Comparison of ENCODE assay signal across 9 cellular contexts in genomic region chr7:98217623-98218582, GRCh38. TPM values are rescaled to one million over a fixed set of nuclear protein-coding genes. Genes with fewer than 3 reads are reported as not detected.
DNase-seq lines count a peak whose midpoint lies in the region; ATAC-seq and TF ChIP-seq lines count a peak whose summit lies in the region.
"Had no signal": no experiment of that assay in that cellular context is flagged by ENCODE, and none has a peak within 500 bp of the region (broad histone marks: within the 10 kb centered on the region; RNA-seq: fewer than 3 reads in every experiment).

No MANE protein-coding gene starts in this region.

- H3K27ac ChIP-seq in HUES64 (ENCODE audit: low read depth, low read length): no peak overlapping the region

- H3K9ac ChIP-seq in HUES64 (ENCODE audit: low read depth, low read length): 0 out of 2 replicates have a peak overlapping the region, but pooled peaks have one; percentile 26

- no peaks in the 10 kb centered on the region for H3K4me1 ChIP-seq in HUES64 (ENCODE audit: insufficient read depth, low read length)

- peaks cover 16% of the 10 kb centered on the region for H3K4me1 Mint-ChIP-seq in endothelial cell (ENCODE audit: unreplicated experiment)

- 94% methylated on average over 41 of the region's 41 CpGs for WGBS in HUES64

- no peak for ATAC-seq in GM18858 (IDR thresholded peaks at IDR 0.05; ENCODE audit: unreplicated experiment)
- ATAC-seq: activated naive CD4-positive, alpha-beta T cell treated with anti-CD3 and anti-CD28 coated beads, Interleukin-2, amount 50 U/mL, for 72 hours had no signal

- peak; percentile 79 for DNase-seq in NOMO-1 treated with dmso at 0.1 percent for 144 hours (lab: John Stamatoyannopoulos, UW; ENCODE audit: unreplicated experiment)
- peak; percentile 34 for DNase-seq in endothelial cell (ENCODE audit: low spot score)
- DNase-seq in putamen (ENCODE audit: low spot score): peak; percentile 74
- DNase-seq in mucosa of gallbladder (ENCODE audit: low spot score): no peak
- no peak for DNase-seq in MG63
- no peak for DNase-seq in NK-92 treated with Interleukin-12 subunit alpha and Interleukin-12 subunit beta, amount 100 ng/mL, for 24 hours (lab: John Stamatoyannopoulos, UW)

- H3K9me3 Mint-ChIP-seq in endothelial cell (ENCODE audit: unreplicated experiment): no peaks in the 10 kb centered on the region
- H3K9me3 Mint-ChIP-seq: activated naive CD4-positive, alpha-beta T cell treated with anti-CD3 and anti-CD28 coated beads, Interleukin-2, amount 50 U/mL, for 72 hours had no signal

- H3K36me3 ChIP-seq in HUES64 (ENCODE audit: insufficient read depth, low read length) (no peaks in the 10 kb centered on the region), MG63 (no peaks in the 10 kb centered on the region)

- H3K27me3 ChIP-seq in HUES64 (ENCODE audit: insufficient read depth, low read length) (no peaks in the 10 kb centered on the region), MG63 (no peaks in the 10 kb centered on the region)

- peaks cover 5% of the 10 kb centered on the region for H3K27me3 Mint-ChIP-seq in endothelial cell (ENCODE audit: unreplicated experiment)

- TF ChIP-seq CTCF in endothelial cell (IDR thresholded peaks at IDR 0.05; ENCODE audit: unreplicated experiment): no peak

- H3K9me3 ChIP-seq in HUES64 (ENCODE audit: insufficient read depth, low read depth, low read length): no peaks in the 10 kb centered on the region
- no peaks in the 10 kb centered on the region for H3K9me3 ChIP-seq in MG63

- H3K27ac Mint-ChIP-seq in endothelial cell (ENCODE audit: unreplicated experiment): peak overlapping the region; percentile 92

- H3K4me3 Mint-ChIP-seq in endothelial cell (ENCODE audit: unreplicated experiment): peak overlapping the region; percentile 66

- no peak overlapping the region for H3K4me3 ChIP-seq in HUES64 (ENCODE audit: low read length)
- no peak overlapping the region for H3K4me3 ChIP-seq in MG63

- peaks cover 9% of the 10 kb centered on the region for H3K36me3 Mint-ChIP-seq in endothelial cell (ENCODE audit: low read depth, unreplicated experiment)
- H3K36me3 Mint-ChIP-seq: activated naive CD4-positive, alpha-beta T cell treated with anti-CD3 and anti-CD28 coated beads, Interleukin-2, amount 50 U/mL, for 72 hours had no signal

RNA-seq across cellular contexts. Expression of gene BHLHA15, which starts 6.7 kb away (rescaled TPM):
- 0.30 TPM for polyA plus RNA-seq in HUES64 (2013, experiment 1 of 2)
- 1.6 TPM for polyA plus RNA-seq in HUES64 (2013, experiment 2 of 2)
- total RNA-seq in endothelial cell (ENCODE audit: unreplicated experiment): 1.2 TPM
- 3.3 TPM for total RNA-seq in mucosa of gallbladder
- total RNA-seq in MG63 (2014; rRNA removed; shearing (Covaris generic); ENCODE audit: low replicate concordance): 0.74 TPM in 1 of 2 replicates, not detected in the other

RNA-seq across cellular contexts. Expression of gene TECPR1, which starts 34.1 kb away (rescaled TPM):
- polyA plus RNA-seq in HUES64 (2013, experiment 1 of 2): 6.6 TPM
- polyA plus RNA-seq in HUES64 (2013, experiment 2 of 2): 7.0 TPM
- total RNA-seq in endothelial cell (ENCODE audit: unreplicated experiment) (129 TPM), mucosa of gallbladder (42.3 TPM)
- total RNA-seq in MG63 (2014; rRNA removed; shearing (Covaris generic); ENCODE audit: low replicate concordance): 4.8 and 9.5 TPM in 2 replicates

Comparison
In these comparisons a context has a peak if more than half of its experiments do, and no peak if none do; other contexts are left out.
1. DNase-seq: peak in NOMO-1 treated with dmso at 0.1 percent for 144 hours (single experiment), endothelial cell (single experiment) and putamen (single experiment); none in mucosa of gallbladder (single experiment), MG63 (single experiment) and NK-92 treated with Interleukin-12 subunit alpha and Interleukin-12 subunit beta, amount 100 ng/mL, for 24 hours (single experiment).